ENCODE assay signal across 19 cellular contexts in the genomic region with DNA sequence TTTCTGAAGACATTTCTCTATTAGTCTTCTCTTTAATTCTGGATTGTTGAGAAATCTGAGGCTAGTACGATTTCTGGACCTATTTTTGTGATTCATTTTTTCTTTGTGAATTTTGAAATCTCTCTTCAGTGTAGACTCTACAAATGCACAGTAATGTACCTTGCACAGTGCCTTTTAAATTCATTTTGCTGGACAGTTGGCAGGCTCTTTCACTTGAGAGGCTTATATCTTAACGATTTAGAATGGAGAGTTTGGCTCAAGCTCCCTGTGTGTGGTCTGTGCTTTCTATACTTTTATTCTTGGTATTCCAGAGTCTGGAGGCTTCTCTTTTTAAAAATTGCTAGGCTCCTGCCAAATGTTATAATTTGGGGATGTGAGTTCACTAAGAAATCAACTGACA.
"Had no signal": no experiment of that assay in that cellular context is flagged by ENCODE, and none has a peak within 500 bp of the region (broad histone marks: within the 10 kb centered on the region; RNA-seq: fewer than 3 reads in every experiment).

No MANE protein-coding gene starts in this region.

- DNase-seq: IMR-90, Kasumi-1, KG1, MM.1S, NCI-H1092 treated with DMSO at 0.1 percent for 48 hours, NCI-H1436, NCI-H187, NCI-H2029, NCI-H2081 treated with DMSO at 0.1 percent for 48 hours, NCI-H2171, NCI-H226, NCI-H446, NCI-H510A, NCI-H526, NCI-H82, RPMI8226, SHP77, SK-N-SH, SW 1271 had no signal
